26 cellular contexts compared by ENCODE assay signal in genomic region chr6:35903679-35904078, GRCh38. TPM values are rescaled to one million over a fixed set of nuclear protein-coding genes. Genes with fewer than 3 reads are reported as not detected.
DNase-seq lines count a peak whose midpoint lies in the region; ATAC-seq, FAIRE-seq and TF ChIP-seq lines count a peak whose summit lies in the region.
"Had no signal": no experiment of that assay in that cellular context is flagged by ENCODE, and none has a peak within 500 bp of the region (broad histone marks: within the 10 kb centered on the region; RNA-seq: fewer than 3 reads in every experiment).

No MANE protein-coding gene starts in this region.

- peaks cover 0 to 2% (median under 1%) of the 10 kb centered on the region in 4 donors for H3K36me3 ChIP-seq in liver (ENCODE audit: control insufficient read depth in 4 of 4, insufficient read depth in 3 of 4, low read depth in 1 of 4, low read length in 3 of 4)
- H3K36me3 ChIP-seq in HepG2 (replicated peaks in 1 of 2; ENCODE audit: control insufficient read depth in 1 of 2, insufficient read depth in 2 of 2, low read length in 2 of 2), result peaks cover 10 to 66% of the 10 kb centered on the region in 2 experiments
- peaks cover 47% of the 10 kb centered on the region for H3K36me3 ChIP-seq in neutrophil

- no TSS peak for BruUV-seq in HepG2 (replicated peaks; lab: Mats Ljungman, UMichigan)

- POLR2A ChIA-PET in HepG2 (lab: Yijun Ruan, JAX), result interaction anchor here (2.3 kb wide), 1 partner anchor 8 kb away, joined by 7 read pairs; no protein-coding TSS in a partner anchor

- no peak overlapping the region for H3K27ac ChIP-seq in liver (ENCODE audit: low read depth in 1 of 2, low read length in 2 of 2)
- H3K27ac ChIP-seq in HepG2 (ENCODE audit: extremely low read length, insufficient read depth, low read length), result no peak overlapping the region
- peak overlapping the region; percentile 19 for H3K27ac ChIP-seq in neutrophil
- H3K27ac ChIP-seq: 22Rv1, BLaER1 had no signal

- H3K4me1 ChIP-seq in liver (ENCODE audit: control insufficient read depth in 4 of 4, insufficient read depth in 4 of 4, low read length in 3 of 4) (no peaks in the 10 kb centered on the region), HepG2 (ENCODE audit: insufficient read depth, low read length) (peaks cover 10% of the 10 kb centered on the region), neutrophil (ENCODE audit: control insufficient read depth in 1 of 2, insufficient read depth in 1 of 2, low read depth in 1 of 2, low read length in 1 of 2) (peaks cover 10 to 14% of the 10 kb centered on the region in 2 experiments)
- H3K4me1 ChIP-seq: BE2C, BLaER1 had no signal

- DNase-seq in HepG2 (ENCODE audit: low spot score), result no peak
- no peak for DNase-seq in 8988T
- DNase-seq: ACHN; BE2C; C1 segment of cervical spinal cord; CD4-positive, alpha-beta memory T cell; CD4-positive, CD25-positive, alpha-beta regulatory T cell; CD8-positive, alpha-beta memory T cell; COR-L47; DMS 273 treated with DMSO at 0.1 percent for 48 hours; DMS153; DMS53; DMS79; DND-41; EL; GDM1 had no signal

- H3K9me3 ChIP-seq in liver (ENCODE audit: control insufficient read depth in 4 of 4, low read length in 3 of 4) (peaks cover 0 to under 1% (median 0%) of the 10 kb centered on the region in 4 donors), HepG2 (ENCODE audit: low read length) (peaks cover 3% of the 10 kb centered on the region), neutrophil (no peaks in the 10 kb centered on the region)
- H3K9me3 ChIP-seq: BE2C had no signal

- no peak for TF ChIP-seq EP300 in HepG2 (IDR thresholded peaks at IDR 0.05; ENCODE audit: low read depth in 2 of 2, low read length in 2 of 2)
- no peak for TF ChIP-seq EP300 in HepG2 (CRISPR knock-in tag; IDR thresholded peaks at IDR 0.05; ENCODE audit: borderline replicate concordance)

- no peaks in the 10 kb centered on the region for H3K27me3 ChIP-seq in liver (ENCODE audit: control insufficient read depth in 4 of 4, insufficient read depth in 4 of 4, low read length in 3 of 4)
- H3K27me3 ChIP-seq in HepG2 (ENCODE audit: control insufficient read depth in 1 of 2, insufficient read depth in 2 of 2, low read length in 2 of 2), result no peaks in the 10 kb centered on the region
- no peaks in the 10 kb centered on the region for H3K27me3 ChIP-seq in neutrophil
- H3K27me3 ChIP-seq: BE2C, BLaER1 had no signal

- no peak for ATAC-seq in HepG2
- no peak for ATAC-seq in GM18861 (IDR thresholded peaks at IDR 0.05; ENCODE audit: unreplicated experiment)
- ATAC-seq: GM12878 had no signal

- no peak overlapping the region for H2AFZ ChIP-seq in HepG2 (ENCODE audit: low read length)

- TF ChIP-seq CTCF in liver (IDR thresholded peaks at IDR 0.05; ENCODE audit: low read depth, low read length, missing input control) (no peak), HepG2 (CRISPR knock-in tag; IDR thresholded peaks at IDR 0.05) (no peak), neutrophil (IDR thresholded peaks at IDR 0.05) (no peak)

- no peak for FAIRE-seq in HepG2 (lab: Jason Lieb, UNC)
- FAIRE-seq: A204.1, GM12878, GM12892, GM18507, GM19239 had no signal

- H3K4me3 ChIP-seq in liver (ENCODE audit: low read depth in 1 of 3, low read length in 3 of 3) (no peak overlapping the region), HepG2 (replicated peaks in 1 of 3; ENCODE audit: insufficient read depth in 1 of 3, low read depth in 2 of 3, low read length in 3 of 3) (no peak overlapping the region), neutrophil (ENCODE audit: low read depth in 1 of 2, low read length in 1 of 2) (no peak overlapping the region)
- H3K4me3 ChIP-seq: BLaER1, GM12878 had no signal

- no peak for TF ChIP-seq RAD21 in liver (IDR thresholded peaks at IDR 0.05)
- TF ChIP-seq RAD21 in HepG2 (CRISPR knock-in tag; IDR thresholded peaks at IDR 0.05), result no peak

- H3K9ac ChIP-seq in liver (ENCODE audit: low read depth in 1 of 2, low read length in 2 of 2), result no peak overlapping the region
- H3K9ac ChIP-seq in HepG2 (ENCODE audit: insufficient read depth, low read depth, low read length), result no peak overlapping the region
- H3K9ac ChIP-seq: BLaER1 had no signal

- peaks cover 94% of the 10 kb centered on the region for H3K79me2 ChIP-seq in HepG2 (ENCODE audit: insufficient read depth, low read length)

- CTCF ChIA-PET in HepG2 (lab: Yijun Ruan, JAX; ENCODE audit: low intra/inter-chr PET ratio, low total read pairs), result no interaction called here

- in situ Hi-C loops in HepG2 (cut with HindIII; ENCODE audit: extremely low pct_ligation_motif_present, low pct_unique_long_range_greater_than_20kb), result no loop called here

- H3K4me2 ChIP-seq in HepG2 (ENCODE audit: low read depth, low read length), result no peak overlapping the region
- H3K4me2 ChIP-seq: BLaER1 had no signal

- WGBS in liver, result 66% methylated on average over 4 of the region's 4 CpGs
- WGBS in HepG2 (ENCODE audit: low lambda C conversion rate), result 96% methylated on average over 4 of the region's 4 CpGs

- intact Hi-C loops in HepG2 (cut with micrococcal nuclease; ENCODE audit: unreplicated experiment), result no loop called here

- TF ChIP-seq POLR2A in HepG2 (IDR thresholded peaks at IDR 0.05; ENCODE audit: insufficient read depth in 1 of 2, low read depth in 2 of 2, low read length in 2 of 2), result no peak

- peaks cover 15% of the 10 kb centered on the region for H4K20me1 ChIP-seq in HepG2 (ENCODE audit: insufficient read depth, low read length)

TF ChIP-seq in liver, 16 proteins besides CTCF, POLR2A, EP300 and RAD21 (continues in another document):
- TF ChIP-seq, protein P1, sequence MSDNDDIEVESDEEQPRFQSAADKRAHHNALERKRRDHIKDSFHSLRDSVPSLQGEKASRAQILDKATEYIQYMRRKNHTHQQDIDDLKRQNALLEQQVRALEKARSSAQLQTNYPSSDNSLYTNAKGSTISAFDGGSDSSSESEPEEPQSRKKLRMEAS (IDR thresholded peaks at IDR 0.05), result peak; percentile 15
- TF ChIP-seq FOXA2 (IDR thresholded peaks at IDR 0.05), result no peak
- TF ChIP-seq, protein P2, sequence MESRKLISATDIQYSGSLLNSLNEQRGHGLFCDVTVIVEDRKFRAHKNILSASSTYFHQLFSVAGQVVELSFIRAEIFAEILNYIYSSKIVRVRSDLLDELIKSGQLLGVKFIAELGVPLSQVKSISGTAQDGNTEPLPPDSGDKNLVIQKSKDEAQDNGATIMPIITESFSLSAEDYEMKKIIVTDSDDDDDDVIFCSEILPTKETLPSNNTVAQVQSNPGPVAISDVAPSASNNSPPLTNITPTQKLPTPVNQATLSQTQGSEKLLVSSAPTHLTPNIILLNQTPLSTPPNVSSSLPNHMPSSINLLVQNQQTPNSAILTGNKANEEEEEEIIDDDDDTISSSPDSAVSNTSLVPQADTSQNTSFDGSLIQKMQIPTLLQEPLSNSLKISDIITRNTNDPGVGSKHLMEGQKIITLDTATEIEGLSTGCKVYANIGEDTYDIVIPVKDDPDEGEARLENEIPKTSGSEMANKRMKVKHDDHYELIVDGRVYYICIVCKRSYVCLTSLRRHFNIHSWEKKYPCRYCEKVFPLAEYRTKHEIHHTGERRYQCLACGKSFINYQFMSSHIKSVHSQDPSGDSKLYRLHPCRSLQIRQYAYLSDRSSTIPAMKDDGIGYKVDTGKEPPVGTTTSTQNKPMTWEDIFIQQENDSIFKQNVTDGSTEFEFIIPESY (IDR thresholded peaks at IDR 0.05), result peak; percentile 17

TF ChIP-seq in HepG2, 621 proteins besides CTCF, POLR2A, EP300 and RAD21:
- no peak for TF ChIP-seq ZNF232 (CRISPR knock-in tag; IDR thresholded peaks at IDR 0.05; ENCODE audit: borderline replicate concordance)

RNA-seq across cellular contexts. Expression of gene SRPK1, which starts 17.2 kb away (rescaled TPM):
- total RNA-seq in liver (10 to 100 TPM; 38.7 to 41.2 TPM), HepG2 (2016; rRNA removed; fragmentation: Illumina TruSeq; extraction: Trizol) (142 and 184 TPM in 2 replicates)
- polyA plus RNA-seq in liver (10 to 100 TPM; 11.9 to 27.2 TPM), HepG2 (2011; rRNA removed) (50.6 and 56.4 TPM in 2 replicates)
- 27.0 and 30.7 TPM in 2 replicates for total RNA-seq in HepG2 (2016; cell fraction: cytosol; rRNA removed; fragmentation: Illumina TruSeq; extraction: Trizol; ENCODE audit: low read depth)
- 139 and 172 TPM in 2 replicates for total RNA-seq in HepG2 (2016; cell fraction: insoluble cytoplasmic fraction; rRNA removed; fragmentation: Illumina TruSeq; extraction: Trizol)
- 53.8 and 63.2 TPM in 2 replicates for total RNA-seq in HepG2 (2016; cell fraction: membrane; rRNA removed; fragmentation: Illumina TruSeq; extraction: Trizol)
- 163 and 181 TPM in 2 replicates for total RNA-seq in HepG2 (2016; cell fraction: nucleus; rRNA removed; fragmentation: Illumina TruSeq; extraction: Trizol)
- polyA plus RNA-seq in HepG2 (2011; cell fraction: cytosol; rRNA removed), result 22.5 and 36.0 TPM in 2 replicates
- polyA plus RNA-seq in HepG2 (2011; cell fraction: nucleus; rRNA removed), result 66.5 and 79.9 TPM in 2 replicates
- polyA plus RNA-seq in HepG2 (2012), result 57.5 and 57.8 TPM in 2 replicates
- polyA plus RNA-seq in HepG2 (2016; cell fraction: cytosol; fragmentation: Illumina TruSeq; extraction: Trizol; ENCODE audit: low read depth), result 7.4 and 8.0 TPM in 2 replicates
- polyA plus RNA-seq in HepG2 (2016; cell fraction: insoluble cytoplasmic fraction; fragmentation: Illumina TruSeq; extraction: Trizol; ENCODE audit: low read depth), result 125 and 129 TPM in 2 replicates
- polyA plus RNA-seq in HepG2 (2016; cell fraction: membrane; fragmentation: Illumina TruSeq; extraction: Trizol; ENCODE audit: low read depth), result 21.8 and 23.6 TPM in 2 replicates
- 173 and 179 TPM in 2 replicates for polyA plus RNA-seq in HepG2 (2016; cell fraction: nucleus; fragmentation: Illumina TruSeq; extraction: Trizol; ENCODE audit: insufficient read depth, low read depth)
- 76.8 and 87.1 TPM in 2 replicates for polyA minus RNA-seq in HepG2 (2011; rRNA and poly(A)+ RNA removed; ENCODE audit: low replicate concordance)
- polyA minus RNA-seq in HepG2 (2011; cell fraction: cytosol; rRNA and poly(A)+ RNA removed), result 63.8 and 80.5 TPM in 2 replicates
- 233 and 277 TPM in 2 replicates for polyA minus RNA-seq in HepG2 (2011; cell fraction: nucleus; rRNA and poly(A)+ RNA removed)
